Comparison of ENCODE assay signal across 8 cellular contexts in genomic region chr13:42110410-42111155, GRCh38.
DNase-seq lines count a peak whose midpoint lies in the region; ATAC-seq and TF ChIP-seq lines count a peak whose summit lies in the region.

No MANE protein-coding gene starts in this region.

- H3K9me3 Mint-ChIP-seq in endothelial cell (ENCODE audit: unreplicated experiment) (no peaks in the 10 kb centered on the region), naive B cell (no peaks in the 10 kb centered on the region)

- H3K36me3 Mint-ChIP-seq in endothelial cell (ENCODE audit: low read depth, unreplicated experiment) (peaks cover 7% of the 10 kb centered on the region), naive B cell (no peaks in the 10 kb centered on the region)

- no peak overlapping the region for H3K27ac Mint-ChIP-seq in endothelial cell (ENCODE audit: unreplicated experiment)
- no peak overlapping the region for H3K27ac Mint-ChIP-seq in naive B cell

- ATAC-seq in naive B cell (ENCODE audit: low read depth in 2 of 2), result peak; percentile 14 to 33
- no peak for ATAC-seq in HG02852 (IDR thresholded peaks at IDR 0.05; ENCODE audit: unreplicated experiment)
- ATAC-seq in GM18868 (IDR thresholded peaks at IDR 0.05; ENCODE audit: unreplicated experiment), result no peak

- H3K27me3 Mint-ChIP-seq in endothelial cell (ENCODE audit: unreplicated experiment) (peaks cover 3% of the 10 kb centered on the region), naive B cell (peaks cover 0 to 4% (median 0%) of the 10 kb centered on the region in 3 donors)

- H3K4me3 ChIP-seq in AG10803 (ENCODE audit: low read length), result no peak overlapping the region

- DNase-seq in AG10803 (ENCODE audit: low read depth) (peak; percentile 83), NCI-H1694 (lab: John Stamatoyannopoulos, UW) (peak; percentile 81), SW480 (ENCODE audit: low spot score) (peak; percentile 69), endothelial cell (ENCODE audit: low spot score) (peak; percentile 39), naive B cell (peak; percentile 46)

- peak; percentile 75 for TF ChIP-seq CTCF in AG10803 (conservative IDR thresholded peaks at IDR 0.05; ENCODE audit: low read length)
- peak; percentile 55; the same call in 2 of the 3 replicates for TF ChIP-seq CTCF in GM12872 (IDR thresholded peaks at IDR 0.05; ENCODE audit: insufficient read depth, low read depth, low read length)
- peak; percentile 93 for TF ChIP-seq CTCF in endothelial cell (IDR thresholded peaks at IDR 0.05; ENCODE audit: unreplicated experiment)

- no peak overlapping the region for H3K4me3 Mint-ChIP-seq in endothelial cell (ENCODE audit: unreplicated experiment)
- H3K4me3 Mint-ChIP-seq in naive B cell, result no peak overlapping the region

- H3K4me1 Mint-ChIP-seq in endothelial cell (ENCODE audit: unreplicated experiment), result peaks cover 40% of the 10 kb centered on the region
- H3K4me1 Mint-ChIP-seq in naive B cell, result no peaks in the 10 kb centered on the region

Comparison
In these comparisons a context has a peak if more than half of its experiments do, and no peak if none do; other contexts are left out.
1. ATAC-seq: peak in naive B cell (2 of 2); none in HG02852 (single experiment) and GM18868 (single experiment).
2. Peak in every context shown above with its lines, with median percentiles within 50 percentile points of each other: DNase-seq and CTCF ChIP-seq.